Comparison of ENCODE assay signal across 15 cellular contexts in the genomic region with DNA sequence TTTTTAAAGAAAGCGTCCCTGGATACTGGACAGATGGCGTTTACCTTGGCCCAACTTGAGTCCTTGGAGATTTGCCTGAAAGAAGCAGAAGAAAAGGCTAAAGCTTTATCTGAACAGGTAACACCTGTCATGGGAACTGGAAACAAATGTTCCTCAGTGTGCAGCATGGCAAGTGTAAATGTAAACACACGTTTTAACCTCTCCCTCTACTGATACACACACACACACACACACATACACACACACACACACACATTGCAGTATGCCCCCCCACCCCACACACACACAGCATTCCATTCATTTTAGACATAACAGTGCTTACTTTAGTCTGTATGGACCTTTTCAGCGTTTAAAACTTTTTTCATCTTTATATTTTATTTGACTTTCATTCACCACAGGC. TPM values are rescaled to one million over a fixed set of nuclear protein-coding genes. Genes with fewer than 3 reads are reported as not detected.
DNase-seq lines count a peak whose midpoint lies in the region; ATAC-seq and TF ChIP-seq lines count a peak whose summit lies in the region.
"Had no signal": no experiment of that assay in that cellular context is flagged by ENCODE, and none has a peak within 500 bp of the region (broad histone marks: within the 10 kb centered on the region; RNA-seq: fewer than 3 reads in every experiment).

No MANE protein-coding gene starts in this region.

- no peak overlapping the region for H3K4me3 ChIP-seq in brain microvascular endothelial cell (ENCODE audit: low read depth, low read length)
- H3K4me3 ChIP-seq: gastrocnemius medialis, tibial artery had no signal

- DNase-seq in Calu3 = peak; percentile 25
- peak; percentile 55 for DNase-seq in NCI-H146 treated with DMSO at 0.1 percent for 48 hours (lab: John Stamatoyannopoulos, UW; ENCODE audit: unreplicated experiment)
- DNase-seq in brain microvascular endothelial cell = peak; percentile 67
- DNase-seq in mesothelial cell of epicardium (ENCODE audit: low spot score in 2 of 2, unreplicated experiment in 2 of 2) = peak in 1 of 2 experiments; percentile 27
- DNase-seq: activated CD8-positive, alpha-beta T cell treated with anti-CD3 and anti-CD28 coated beads, Interleukin-2, amount 10 ng/mL, durations not matched to agents 7 days and 5 days; gastrocnemius medialis; NCI-H2107; tibial artery had no signal

- H3K9me3 Mint-ChIP-seq in Calu3 (ENCODE audit: low read depth, unreplicated experiment) (peaks cover 2% of the 10 kb centered on the region), mesothelial cell of epicardium (no peaks in the 10 kb centered on the region)

- no peak for TF ChIP-seq CTCF in Calu3 (IDR thresholded peaks at IDR 0.05; ENCODE audit: unreplicated experiment)
- no peak for TF ChIP-seq CTCF in brain microvascular endothelial cell (IDR thresholded peaks at IDR 0.05; ENCODE audit: low read depth, low read length, missing control alignments)
- TF ChIP-seq CTCF in mesothelial cell of epicardium (IDR thresholded peaks at IDR 0.05; ENCODE audit: unreplicated experiment) = no peak

- H3K36me3 Mint-ChIP-seq in Calu3 (ENCODE audit: insufficient read depth, unreplicated experiment) = no peaks in the 10 kb centered on the region
- H3K36me3 Mint-ChIP-seq in mesothelial cell of epicardium = no peaks in the 10 kb centered on the region

- no peak overlapping the region for H3K27ac Mint-ChIP-seq in Calu3 (ENCODE audit: unreplicated experiment)
- H3K27ac Mint-ChIP-seq in mesothelial cell of epicardium = peak overlapping the region; percentile 65
- H3K27ac Mint-ChIP-seq: activated CD8-positive, alpha-beta T cell treated with anti-CD3 and anti-CD28 coated beads, Interleukin-2, amount 10 ng/mL, durations not matched to agents 7 days and 5 days had no signal

- no peaks in the 10 kb centered on the region for H3K27me3 Mint-ChIP-seq in Calu3 (ENCODE audit: unreplicated experiment)
- H3K27me3 Mint-ChIP-seq in mesothelial cell of epicardium (ENCODE audit: low read depth) = no peaks in the 10 kb centered on the region

- intact Hi-C loops in Calu3 (cut with micrococcal nuclease; ENCODE audit: unreplicated experiment) = loop anchor here (10.0 kb wide), 1 partner anchor 241 kb away; no protein-coding TSS in a partner anchor

- BruUV-seq in Calu3 (replicated peaks; lab: Mats Ljungman, UMichigan) = no TSS peak

- CTCF ChIA-PET in Calu3 (lab: Charles Lee) = interaction anchor here (0.7 to 1.0 kb wide), 4 partner anchors 104 to 155 kb away, joined by 3 to 4 read pairs (median 3); no protein-coding TSS in a partner anchor

- H3K4me3 Mint-ChIP-seq in Calu3 (ENCODE audit: low read depth, unreplicated experiment) (no peak overlapping the region), mesothelial cell of epicardium (no peak overlapping the region)
- H3K4me3 Mint-ChIP-seq: activated CD8-positive, alpha-beta T cell treated with anti-CD3 and anti-CD28 coated beads, Interleukin-2, amount 10 ng/mL, durations not matched to agents 7 days and 5 days had no signal

- no peaks in the 10 kb centered on the region for H3K27me3 ChIP-seq in brain microvascular endothelial cell (replicated peaks)
- H3K27me3 ChIP-seq: gastrocnemius medialis, tibial artery had no signal

- no peak overlapping the region for H3K27ac ChIP-seq in brain microvascular endothelial cell
- H3K27ac ChIP-seq: gastrocnemius medialis, tibial artery had no signal

- in situ Hi-C loops in brain microvascular endothelial cell (cut with HindIII; ENCODE audit: low pct_ligation_motif_present, low sequenced_read_pairs) = no loop called here

- H3K36me3 ChIP-seq in brain microvascular endothelial cell (replicated peaks) = no peaks in the 10 kb centered on the region
- H3K36me3 ChIP-seq: gastrocnemius medialis, tibial artery had no signal

- H3K4me1 Mint-ChIP-seq in Calu3 (ENCODE audit: low read depth, unreplicated experiment) (peaks cover 42% of the 10 kb centered on the region), mesothelial cell of epicardium (peaks cover 41% of the 10 kb centered on the region)

- no peak for ATAC-seq in GM19467 (IDR thresholded peaks at IDR 0.05; ENCODE audit: unreplicated experiment)
- ATAC-seq in HG02642 (IDR thresholded peaks at IDR 0.05; ENCODE audit: poor library complexity, unreplicated experiment) = no peak
- ATAC-seq in GM18907 (IDR thresholded peaks at IDR 0.05; ENCODE audit: unreplicated experiment) = no peak
- no peak for ATAC-seq in HG03175 (IDR thresholded peaks at IDR 0.05; ENCODE audit: unreplicated experiment)
- ATAC-seq: activated CD8-positive, alpha-beta T cell treated with anti-CD3 and anti-CD28 coated beads, Interleukin-2, amount 10 ng/mL, durations not matched to agents 7 days and 5 days; gastrocnemius medialis had no signal

RNA-seq across cellular contexts. Expression of a gene that starts 51.1 kb away (rescaled TPM):
- 2.1 and 2.5 TPM in 2 replicates for total RNA-seq in Calu3 (2022)
- total RNA-seq in mesothelial cell of epicardium = 1.8 to 2.1 TPM (median 2.0 TPM) in 3 replicates
- total RNA-seq: activated CD8-positive, alpha-beta T cell treated with anti-CD3 and anti-CD28 coated beads, Interleukin-2, amount 10 ng/mL, durations not matched to agents 7 days and 5 days; gastrocnemius medialis; kidney epithelial cell; myocyte; SK-MEL-5 had no signal
